16 cellular contexts compared by ENCODE assay signal in the genomic region with DNA sequence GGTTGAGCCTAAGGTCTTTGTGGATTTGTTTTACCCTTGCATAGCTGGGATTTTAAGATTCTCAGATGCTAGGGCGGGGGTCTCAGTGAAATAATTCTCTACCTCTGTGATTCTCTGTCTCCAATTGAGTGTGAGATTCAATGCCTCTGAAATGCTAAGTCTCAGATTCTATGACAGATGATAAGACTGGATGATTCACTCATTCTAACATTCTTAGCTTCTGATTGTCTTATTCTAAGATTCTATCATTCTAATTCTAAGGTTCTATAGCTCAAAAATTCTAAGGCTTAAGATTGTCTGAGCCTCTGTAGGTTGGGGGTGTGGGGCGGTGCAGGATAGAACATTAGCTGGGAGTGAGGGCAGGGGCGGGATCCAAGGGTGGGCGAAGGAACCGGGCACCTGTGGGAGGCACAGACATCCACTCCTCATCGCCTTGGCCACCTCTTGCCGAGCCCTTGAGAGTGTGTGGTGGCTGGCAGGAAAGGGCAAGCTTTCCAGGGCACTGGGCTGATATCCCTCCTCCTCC. TPM values are rescaled to one million over a fixed set of nuclear protein-coding genes. Genes with fewer than 3 reads are reported as not detected.
DNase-seq lines count a peak whose midpoint lies in the region; ATAC-seq and TF ChIP-seq lines count a peak whose summit lies in the region.
"Had no signal": no experiment of that assay in that cellular context is flagged by ENCODE, and none has a peak within 500 bp of the region (broad histone marks: within the 10 kb centered on the region; RNA-seq: fewer than 3 reads in every experiment).

No MANE protein-coding gene starts in this region.

- H3K9me3 ChIP-seq in SK-N-SH (no peaks in the 10 kb centered on the region), left lung (no peaks in the 10 kb centered on the region), MG63 (no peaks in the 10 kb centered on the region), tibial nerve (no peaks in the 10 kb centered on the region)

- no peaks in the 10 kb centered on the region for H3K79me2 ChIP-seq in SK-N-SH (ENCODE audit: insufficient read depth)

- no peak for TF ChIP-seq POLR2A in tibial nerve (IDR thresholded peaks at IDR 0.05)

- no peak overlapping the region for H3K4me3 Mint-ChIP-seq in activated CD4-positive, alpha-beta T cell treated with anti-CD3 and anti-CD28 coated beads, Interleukin-2, amount 10 ng/mL, durations not matched to agents 7 days and 5 days

- peaks cover 8 to 20% of the 10 kb centered on the region in 2 experiments; a peak in 2 of 4 replicates for H3K4me1 ChIP-seq in SK-N-SH (ENCODE audit: control insufficient read depth in 1 of 2, insufficient read depth in 2 of 2, low read depth in 1 of 2, low read length in 1 of 2)
- H3K4me1 ChIP-seq in left lung, result no peaks in the 10 kb centered on the region
- H3K4me1 ChIP-seq in tibial nerve, result no peaks in the 10 kb centered on the region

- peak overlapping the region; percentile 19 for H3K27ac Mint-ChIP-seq in activated CD4-positive, alpha-beta T cell treated with anti-CD3 and anti-CD28 coated beads, Interleukin-2, amount 10 ng/mL, durations not matched to agents 7 days and 5 days

- H3K4me3 ChIP-seq in SK-N-SH (ENCODE audit: low read depth in 2 of 2, low read length in 1 of 2) (no peak overlapping the region), left lung (no peak overlapping the region), MG63 (no peak overlapping the region), tibial nerve (no peak overlapping the region)

- CTCF ChIA-PET in activated CD4-positive, alpha-beta T cell treated with anti-CD3 and anti-CD28 coated beads, Interleukin-2, amount 10 ng/mL, durations not matched to agents 7 days and 5 days (lab: Charles Lee), result interaction anchor here (0.7 to 1.0 kb wide), 2 partner anchors 11 to 30 kb away, joined by 3 to 4 read pairs; no protein-coding TSS in a partner anchor
- CTCF ChIA-PET in SK-N-SH (lab: Yijun Ruan, JAX), result interaction anchor here (0.7 to 5.9 kb wide), 12 partner anchors 9 to 83 kb away, joined by 3 to 65 read pairs (median 5); no protein-coding TSS in a partner anchor

- no peak overlapping the region for H3K27ac ChIP-seq in SK-N-SH (ENCODE audit: low read depth in 2 of 2, low read length in 1 of 2)
- no peak overlapping the region for H3K27ac ChIP-seq in left lung
- no peak overlapping the region for H3K27ac ChIP-seq in tibial nerve
- H3K27ac ChIP-seq: 22Rv1, C4-2B, HL-60 had no signal

- intact Hi-C loops in left lung (cut with DNase I), result no loop called here

- H2AFZ ChIP-seq in SK-N-SH (ENCODE audit: low read depth), result no peak overlapping the region

- no peak overlapping the region for H3K9ac ChIP-seq in SK-N-SH

- H3K9me3 Mint-ChIP-seq in activated CD4-positive, alpha-beta T cell treated with anti-CD3 and anti-CD28 coated beads, Interleukin-2, amount 10 ng/mL, durations not matched to agents 7 days and 5 days, result no peaks in the 10 kb centered on the region

- POLR2A ChIA-PET in activated CD4-positive, alpha-beta T cell treated with anti-CD3 and anti-CD28 coated beads, Interleukin-2, amount 10 ng/mL, durations not matched to agents 7 days and 5 days (lab: Charles Lee), result no interaction called here
- POLR2A ChIA-PET in SK-N-SH (lab: Yijun Ruan, JAX), result interaction anchor here (0.8 kb wide), 1 partner anchor 12 kb away, joined by 4 read pairs; no protein-coding TSS in a partner anchor

- no peaks in the 10 kb centered on the region for H3K9me2 ChIP-seq in SK-N-SH

- H3F3A ChIP-seq in SK-N-SH (replicated peaks; ENCODE audit: insufficient read depth), result peaks cover 4% of the 10 kb centered on the region

- WGBS in SK-N-SH (ENCODE audit: low lambda C conversion rate), result 92% methylated on average over 7 of the region's 7 CpGs
- 78 to 83% methylated on average over 7 of the region's 7 CpGs for WGBS in tibial nerve, 2 donors

- H3K27me3 ChIP-seq in SK-N-SH (ENCODE audit: insufficient read depth), result no peaks in the 10 kb centered on the region
- peaks cover 0 to 13% of the 10 kb centered on the region in 2 donors for H3K27me3 ChIP-seq in left lung
- H3K27me3 ChIP-seq in MG63, result no peaks in the 10 kb centered on the region
- no peaks in the 10 kb centered on the region for H3K27me3 ChIP-seq in tibial nerve

- TF ChIP-seq EP300 in SK-N-SH (IDR thresholded peaks at IDR 0.05; ENCODE audit: borderline replicate concordance in 1 of 2, low read depth in 1 of 2, low read length in 1 of 2) (no peak), tibial nerve (IDR thresholded peaks at IDR 0.05) (no peak)

- no peak overlapping the region for H3K4me2 ChIP-seq in SK-N-SH

- TF ChIP-seq CTCF in SK-N-SH (IDR thresholded peaks at IDR 0.05), result no peak
- TF ChIP-seq CTCF in left lung (IDR thresholded peaks at IDR 0.05), result no peak
- TF ChIP-seq CTCF in tibial nerve (IDR thresholded peaks at IDR 0.05), result no peak

- no peaks in the 10 kb centered on the region for H3K36me3 Mint-ChIP-seq in activated CD4-positive, alpha-beta T cell treated with anti-CD3 and anti-CD28 coated beads, Interleukin-2, amount 10 ng/mL, durations not matched to agents 7 days and 5 days (ENCODE audit: low read depth)

- no peak for TF ChIP-seq RAD21 in SK-N-SH (IDR thresholded peaks at IDR 0.05; ENCODE audit: low read length)

- DNase-seq in activated CD4-positive, alpha-beta T cell treated with anti-CD3 and anti-CD28 coated beads, Interleukin-2, amount 10 ng/mL, durations not matched to agents 7 days and 5 days, result no peak
- no peak for DNase-seq in activated CD4-positive, alpha-beta T cell treated with anti-CD3 and anti-CD28 coated beads for 48 hours
- DNase-seq in SK-N-SH (no peak), hepatic stellate cell (ENCODE audit: low spot score) (peak; percentile 70), left lung (no peak), MG63 (no peak), tibial nerve (ENCODE audit: low spot score in 2 of 2) (no peak)
- DNase-seq: HCEC 1CT, MV-4-11, NCI-H187 treated with DMSO at 0.1 percent for 48 hours, OCI-M1, RPMI8226 had no signal

- peaks cover 10% of the 10 kb centered on the region for H3K4me1 Mint-ChIP-seq in activated CD4-positive, alpha-beta T cell treated with anti-CD3 and anti-CD28 coated beads, Interleukin-2, amount 10 ng/mL, durations not matched to agents 7 days and 5 days

- ATAC-seq in left lung (no peak), GM19463 (IDR thresholded peaks at IDR 0.05; ENCODE audit: unreplicated experiment) (no peak)

- H3K36me3 ChIP-seq in SK-N-SH (replicated peaks in 1 of 2; ENCODE audit: control insufficient read depth in 1 of 2, insufficient read depth in 2 of 2, low read length in 1 of 2), result peaks cover 0 to 26% of the 10 kb centered on the region in 2 experiments
- H3K36me3 ChIP-seq in left lung, result no peaks in the 10 kb centered on the region
- no peaks in the 10 kb centered on the region for H3K36me3 ChIP-seq in MG63
- H3K36me3 ChIP-seq in tibial nerve, result no peaks in the 10 kb centered on the region

- no peaks in the 10 kb centered on the region for H4K20me1 ChIP-seq in SK-N-SH (ENCODE audit: insufficient read depth)

- H3K27me3 Mint-ChIP-seq in activated CD4-positive, alpha-beta T cell treated with anti-CD3 and anti-CD28 coated beads, Interleukin-2, amount 10 ng/mL, durations not matched to agents 7 days and 5 days, result no peaks in the 10 kb centered on the region

TF ChIP-seq in SK-N-SH, 30 proteins besides CTCF, POLR2A, EP300 and RAD21:
- TF ChIP-seq RFX5 (IDR thresholded peaks at IDR 0.05; ENCODE audit: low read length), result no peak
- TF ChIP-seq FOSL2 (IDR thresholded peaks at IDR 0.05; ENCODE audit: borderline replicate concordance, low read depth), result peak; percentile 60; the same call in 1 of the 2 replicates
- TF ChIP-seq, protein P1, sequence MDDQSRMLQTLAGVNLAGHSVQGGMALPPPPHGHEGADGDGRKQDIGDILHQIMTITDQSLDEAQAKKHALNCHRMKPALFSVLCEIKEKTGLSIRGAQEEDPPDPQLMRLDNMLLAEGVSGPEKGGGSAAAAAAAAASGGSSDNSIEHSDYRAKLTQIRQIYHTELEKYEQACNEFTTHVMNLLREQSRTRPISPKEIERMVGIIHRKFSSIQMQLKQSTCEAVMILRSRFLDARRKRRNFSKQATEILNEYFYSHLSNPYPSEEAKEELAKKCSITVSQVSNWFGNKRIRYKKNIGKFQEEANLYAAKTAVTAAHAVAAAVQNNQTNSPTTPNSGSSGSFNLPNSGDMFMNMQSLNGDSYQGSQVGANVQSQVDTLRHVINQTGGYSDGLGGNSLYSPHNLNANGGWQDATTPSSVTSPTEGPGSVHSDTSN (IDR thresholded peaks at IDR 0.05), result peak; percentile 39; the same call in 1 of the 2 replicates

RNA-seq across cellular contexts. Expression of a gene that starts 29.5 kb away (rescaled TPM):
- under 1 TPM; 0.27 to 0.31 TPM for total RNA-seq in activated CD4-positive, alpha-beta T cell treated with anti-CD3 and anti-CD28 coated beads, Interleukin-2, amount 10 ng/mL, durations not matched to agents 7 days and 5 days
- polyA plus RNA-seq in SK-N-SH (2012; rRNA removed), result 10.6 and 13.0 TPM in 2 replicates
- 4.3 and 8.4 TPM in 2 replicates for polyA plus RNA-seq in SK-N-SH (2012; cell fraction: cytosol; rRNA removed)
- 41.8 and 66.9 TPM in 2 replicates for polyA plus RNA-seq in SK-N-SH (2012; cell fraction: nucleus; rRNA removed)
- total RNA-seq in left lung, result 1 to 10 TPM; 1.8 to 6.4 TPM
- total RNA-seq in MG63 (2014; rRNA removed; shearing (Covaris generic); ENCODE audit: low replicate concordance), result 3.4 and 8.5 TPM in 2 replicates
- 10 to 100 TPM in 1 of 4 donors, 1 to 10 TPM in 3; 1.6 to 10.5 (median 4.1) TPM for total RNA-seq in tibial nerve

RNA-seq across cellular contexts. Expression of a gene that starts 30.8 kb away (rescaled TPM):
- total RNA-seq in activated CD4-positive, alpha-beta T cell treated with anti-CD3 and anti-CD28 coated beads, Interleukin-2, amount 10 ng/mL, durations not matched to agents 7 days and 5 days, result not detected
- polyA plus RNA-seq in SK-N-SH (2012; rRNA removed), result 9.0 and 10.4 TPM in 2 replicates
- polyA plus RNA-seq in SK-N-SH (2012; cell fraction: cytosol; rRNA removed), result 3.0 and 3.8 TPM in 2 replicates
- 38.2 and 47.3 TPM in 2 replicates for polyA plus RNA-seq in SK-N-SH (2012; cell fraction: nucleus; rRNA removed)
- 100 to 1,000 TPM in 1 of 2 donors, 10 to 100 TPM in 1; 64.8 to 116 TPM for total RNA-seq in left lung
- 156 and 192 TPM in 2 replicates for total RNA-seq in MG63 (2014; rRNA removed; shearing (Covaris generic); ENCODE audit: low replicate concordance)
- 100 to 1,000 TPM; 147 to 311 (median 212) TPM for total RNA-seq in tibial nerve

Comparison
In these comparisons a context has a peak if more than half of its experiments do, and no peak if none do; other contexts are left out.
1. RNA of a gene that starts 30.8 kb away (total RNA-seq): 147 to 311 TPM in tibial nerve, 156 to 192 TPM in MG63 and 64.8 to 116 TPM in left lung; not detected in activated CD4-positive, alpha-beta T cell treated with anti-CD3 and anti-CD28 coated beads, Interleukin-2, amount 10 ng/mL, durations not matched to agents 7 days and 5 days; every median in the first group is over 10 times any median in the second.